Comparison of ENCODE assay signal across 10 cellular contexts in genomic region chr14:75430106-75430505, GRCh38. TPM values are rescaled to one million over a fixed set of nuclear protein-coding genes. Genes with fewer than 3 reads are reported as not detected.
DNase-seq lines count a peak whose midpoint lies in the region; ATAC-seq and TF ChIP-seq lines count a peak whose summit lies in the region.
"Had no signal": no experiment of that assay in that cellular context is flagged by ENCODE, and none has a peak within 500 bp of the region (broad histone marks: within the 10 kb centered on the region; RNA-seq: fewer than 3 reads in every experiment).

No MANE protein-coding gene starts in this region.

- H3K27ac Mint-ChIP-seq in endodermal cell (no peak overlapping the region), type B pancreatic cell (peak overlapping the region; percentile 52)

- H3K27me3 Mint-ChIP-seq in endodermal cell (ENCODE audit: insufficient read depth) (peaks cover 32% of the 10 kb centered on the region), type B pancreatic cell (no peaks in the 10 kb centered on the region)

- H4K20me1 ChIP-seq in OCI-LY1 (ENCODE audit: insufficient read depth, low read length), result no peaks in the 10 kb centered on the region

- H3K4me1 Mint-ChIP-seq in endodermal cell (peaks cover 24% of the 10 kb centered on the region), type B pancreatic cell (ENCODE audit: unreplicated experiment) (peaks cover 60% of the 10 kb centered on the region)

- peaks cover 24% of the 10 kb centered on the region for H3K79me2 ChIP-seq in OCI-LY1 (ENCODE audit: insufficient read depth, low read length)

- no peak overlapping the region for H2AFZ ChIP-seq in OCI-LY1 (ENCODE audit: low read length)

- no peak for DNase-seq in endodermal cell
- DNase-seq in mucosa of gallbladder (ENCODE audit: low spot score), result peak; percentile 37
- DNase-seq in type B pancreatic cell (ENCODE audit: extremely low spot score, unreplicated experiment), result no peak
- no peak for DNase-seq in GM20000 (ENCODE audit: low spot score)
- DNase-seq: activated T-cell treated with anti-CD3 and anti-CD28 coated beads, Interleukin-2, amount 50 U/mL, for 4 hours; stimulated activated CD4-positive, alpha-beta T cell treated with anti-CD3 and anti-CD28 coated beads, Interleukin-4, amount 100 ng/mL, for 24 hours had no signal

- H3K4me3 Mint-ChIP-seq in endodermal cell (peak overlapping the region; percentile 69), type B pancreatic cell (peak overlapping the region; percentile 83)

- no peak for TF ChIP-seq CTCF in OCI-LY1 (IDR thresholded peaks at IDR 0.05; ENCODE audit: low read length)
- no peak for TF ChIP-seq CTCF in endodermal cell (conservative IDR thresholded peaks at IDR 0.05)
- no peak for TF ChIP-seq CTCF in type B pancreatic cell (conservative IDR thresholded peaks at IDR 0.05)
- no peak for TF ChIP-seq CTCF in GM20000 (IDR thresholded peaks at IDR 0.05; ENCODE audit: extremely low read depth, missing control alignments)

- ATAC-seq in GM19324 (IDR thresholded peaks at IDR 0.05; ENCODE audit: low FRiP score, unreplicated experiment) (no peak), GM18868 (IDR thresholded peaks at IDR 0.05; ENCODE audit: unreplicated experiment) (no peak), HG03354 (IDR thresholded peaks at IDR 0.05; ENCODE audit: poor library complexity, severe bottlenecking, unreplicated experiment) (no peak)
- ATAC-seq: activated T-cell treated with anti-CD3 and anti-CD28 coated beads, Interleukin-2, amount 50 U/mL, for 4 hours had no signal

- H3K9me2 ChIP-seq in OCI-LY1 (ENCODE audit: low read depth, low read length), result no peaks in the 10 kb centered on the region

- WGBS in endodermal cell (ENCODE audit: insufficient coverage in 1 of 2, insufficient read length in 1 of 2), 2 experiments, result 90 to 95% methylated on average over 6 to 7 of the region's 7 CpGs

- H3K36me3 Mint-ChIP-seq in endodermal cell (ENCODE audit: low read depth) (peaks cover 15% of the 10 kb centered on the region), type B pancreatic cell (peaks cover 14% of the 10 kb centered on the region)

- H3K27me3 ChIP-seq in OCI-LY1 (ENCODE audit: insufficient read depth, low read length), result no peaks in the 10 kb centered on the region
- peaks cover 24% of the 10 kb centered on the region for H3K27me3 ChIP-seq in endodermal cell (ENCODE audit: control insufficient read depth, insufficient read depth, low read length, poor library complexity, severe bottlenecking)

- H3K36me3 ChIP-seq in OCI-LY1 (ENCODE audit: insufficient read depth, low read length), result peaks cover 36% of the 10 kb centered on the region
- H3K36me3 ChIP-seq in endodermal cell (ENCODE audit: control insufficient read depth, insufficient read depth, low read length), result peaks cover 15% of the 10 kb centered on the region

- no peaks in the 10 kb centered on the region for H3F3A ChIP-seq in OCI-LY1 (ENCODE audit: insufficient read depth, low read length)

- H3K4me1 ChIP-seq in OCI-LY1 (ENCODE audit: insufficient read depth, low read length, severe bottlenecking) (peaks cover 66% of the 10 kb centered on the region), endodermal cell (ENCODE audit: control insufficient read depth, insufficient read depth, low read length) (no peaks in the 10 kb centered on the region)

- H3K9me3 Mint-ChIP-seq in endodermal cell (no peaks in the 10 kb centered on the region), type B pancreatic cell (peaks cover 4% of the 10 kb centered on the region)
- H3K9me3 Mint-ChIP-seq: activated T-cell treated with anti-CD3 and anti-CD28 coated beads, Interleukin-2, amount 50 U/mL, for 4 hours had no signal

- H3K9me3 ChIP-seq in OCI-LY1 (ENCODE audit: low read length) (no peaks in the 10 kb centered on the region), endodermal cell (ENCODE audit: control insufficient read depth, low read length) (no peaks in the 10 kb centered on the region)

- H3K9ac ChIP-seq in OCI-LY1 (ENCODE audit: low read length), result peak overlapping the region; percentile 91; the same call in 1 of the 2 replicates
- H3K9ac ChIP-seq in endodermal cell (ENCODE audit: extremely low read depth, low read length, poor library complexity, severe bottlenecking), result no peak overlapping the region

- H3K4me2 ChIP-seq in OCI-LY1 (ENCODE audit: low read length), result peak overlapping the region; percentile 71

- peak overlapping the region; percentile 84 for H3K27ac ChIP-seq in OCI-LY1 (ENCODE audit: low read depth, low read length, poor library complexity, severe bottlenecking)
- no peak overlapping the region for H3K27ac ChIP-seq in endodermal cell (ENCODE audit: low read depth, low read length)

- H3K4me3 ChIP-seq in OCI-LY1 (ENCODE audit: low read depth, low read length, poor library complexity, severe bottlenecking) (peak overlapping the region; percentile 84), endodermal cell (ENCODE audit: low read length) (peak overlapping the region; percentile 80)

RNA-seq across cellular contexts. Expression of gene JDP2, which starts 2.3 kb away (rescaled TPM):
- 10 to 100 TPM; 15.7 to 23.1 TPM for total RNA-seq in endodermal cell
- polyA plus RNA-seq in endodermal cell (2013, experiment 1 of 2), result 17.2 TPM
- 16.2 TPM for polyA plus RNA-seq in endodermal cell (2013, experiment 2 of 2)
- total RNA-seq in mucosa of gallbladder, result 43.0 TPM
- 31.3 and 78.6 TPM in 2 replicates for total RNA-seq in type B pancreatic cell (ENCODE audit: low replicate concordance)
